In the genomic region with DNA sequence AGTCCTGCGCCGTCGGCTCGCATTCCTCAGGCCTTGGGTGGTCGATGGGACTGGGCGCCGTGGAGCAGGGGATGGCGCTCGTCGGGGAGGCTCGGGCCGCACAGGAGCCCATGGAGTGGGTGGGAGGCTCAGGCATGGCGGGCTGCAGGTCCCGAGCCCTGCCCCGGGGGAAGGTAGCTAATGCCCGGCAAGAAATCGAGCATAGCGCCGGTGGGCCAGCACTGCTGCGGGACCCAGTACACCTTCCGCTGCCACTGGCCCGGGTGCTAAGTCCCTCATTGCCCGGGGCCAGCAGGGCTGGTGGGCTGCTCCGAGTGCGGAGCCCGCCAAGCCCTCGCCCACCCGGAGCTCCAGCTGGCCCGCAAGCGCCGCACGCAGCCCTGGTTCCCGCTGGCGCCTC, we compare ENCODE assay signal across 2 cellular contexts.
A peak's percentile ranks its signal among the peaks of the same experiment; 100 is the strongest.
DNase-seq lines count a peak whose midpoint lies in the region; FAIRE-seq and TF ChIP-seq lines count a peak whose summit lies in the region.
"Not testable (repeated sequence)": the region's sequence is repeated elsewhere in the genome, so short reads cannot be mapped to it uniquely, and the experiment has no call there.

No MANE protein-coding gene starts in this region.

- intact Hi-C loops in kidney (cut with DNase I) = not testable (repeated sequence)
- intact Hi-C loops in posterior vena cava (cut with DNase I) = loop anchor here in 1 of 2 donors (10.0 kb wide), 1 partner anchor 1188 kb away; no protein-coding TSS in a partner anchor

- H3K9ac ChIP-seq in kidney (ENCODE audit: low read length in 2 of 2) = not testable (repeated sequence)

- not testable (repeated sequence) for H3K27ac ChIP-seq in kidney (ENCODE audit: low read depth in 2 of 2, low read length in 2 of 2)

- not testable (repeated sequence) for TF ChIP-seq CTCF in kidney (IDR thresholded peaks at IDR 0.05; ENCODE audit: borderline replicate concordance, extremely low read depth, insufficient read depth)

- not testable (repeated sequence) for H3K4me3 ChIP-seq in kidney (ENCODE audit: low read length in 2 of 2)

- H3K36me3 ChIP-seq in kidney (ENCODE audit: control insufficient read depth in 1 of 2, insufficient read depth in 2 of 2, low read length in 2 of 2) = not testable (repeated sequence)

- DNase-seq in kidney (peak; percentile 59), posterior vena cava (ENCODE audit: low spot score) (peak; percentile 69)

- H3K4me1 ChIP-seq in kidney (ENCODE audit: control insufficient read depth in 1 of 2, insufficient read depth in 1 of 2, low read depth in 1 of 2, low read length in 2 of 2) = not testable (repeated sequence)

- not testable (repeated sequence) for FAIRE-seq in kidney (lab: Jason Lieb, UNC)

- H3K9me3 ChIP-seq in kidney (ENCODE audit: control insufficient read depth in 1 of 2, low read length in 2 of 2) = not testable (repeated sequence)
